ENCODE assay signal across 8 cellular contexts in genomic region chr7:137626469-137627067, GRCh38.
A peak's percentile ranks its signal among the peaks of the same experiment; 100 is the strongest.
DNase-seq lines count a peak whose midpoint lies in the region; ATAC-seq, FAIRE-seq and TF ChIP-seq lines count a peak whose summit lies in the region.

No MANE protein-coding gene starts in this region.

- no peak overlapping the region for H3K4me2 ChIP-seq in GM12878 (ENCODE audit: control insufficient read depth, insufficient read depth)

- no peak overlapping the region for H3K9ac ChIP-seq in GM12878 (ENCODE audit: control insufficient read depth, insufficient read depth, low read length)

- CTCF ChIA-PET in GM12878 (lab: Yijun Ruan, JAX): interaction anchor here (0.6 to 4.6 kb wide), 35 partner anchors 10 to 832 kb away, joined by 3 to 48 read pairs (median 4); partner anchors contain the start of gene CREB3L2

- ATAC-seq in GM18858 (IDR thresholded peaks at IDR 0.05; ENCODE audit: unreplicated experiment) (peak; percentile 71), HG03064 (IDR thresholded peaks at IDR 0.05; ENCODE audit: low read depth, unreplicated experiment) (peak; percentile 81), GM12878 (peak; percentile 92), GM18520 (IDR thresholded peaks at IDR 0.05; ENCODE audit: unreplicated experiment) (no peak)

- RAD21 ChIA-PET in GM12878 (lab: Charles Lee; ENCODE audit: unreplicated experiment): interaction anchor here (1.2 to 2.0 kb wide), 4 partner anchors 9 to 35 kb away, joined by 3 to 5 read pairs (median 4); no protein-coding TSS in a partner anchor

- no peaks in the 10 kb centered on the region for H3K27me3 ChIP-seq in GM12878 (replicated peaks in 1 of 2; ENCODE audit: control insufficient read depth in 2 of 2, insufficient read depth in 2 of 2, low read length in 1 of 2)

- H3K9me3 ChIP-seq in GM12878 (replicated peaks; ENCODE audit: control insufficient read depth, insufficient read depth, low read length): no peaks in the 10 kb centered on the region

- no peak overlapping the region for H3K27ac ChIP-seq in GM12878 (ENCODE audit: control insufficient read depth, insufficient read depth)

- no peaks in the 10 kb centered on the region for H3K79me2 ChIP-seq in GM12878 (ENCODE audit: control insufficient read depth, insufficient read depth, low read length)

- in situ Hi-C loops in GM12878 (cut with MboI): no loop called here

- SMC1A ChIA-PET in GM12878 (lab: Charles Lee; ENCODE audit: uncharacterized antibody, unreplicated experiment): interaction anchor here (0.6 to 1.7 kb wide), 11 partner anchors 10 to 666 kb away, joined by 3 to 7 read pairs (median 4); no protein-coding TSS in a partner anchor

- POLR2A ChIA-PET in GM12878 (lab: Charles Lee): no interaction called here

- intact Hi-C loops in GM12878 (cut with micrococcal nuclease; ENCODE audit: unreplicated experiment): loop anchor here (2.0 kb wide), 1 partner anchor 20 kb away; no protein-coding TSS in a partner anchor

- WGBS in GM12878 (ENCODE audit: insufficient coverage, insufficient replicate concordance, low lambda C conversion rate, missing lambda C conversion rate): 12% methylated on average over 8 of the region's 8 CpGs

- no peak for TF ChIP-seq POLR2A in GM12878 (IDR thresholded peaks at IDR 0.05; ENCODE audit: low read depth, low read length)

- H2AFZ ChIP-seq in GM12878 (ENCODE audit: control insufficient read depth, low read depth, low read length): no peak overlapping the region

- BruUV-seq in GM12878 (replicated peaks; lab: Mats Ljungman, UMichigan): no TSS peak

- no peak for TF ChIP-seq EP300 in GM12878 (IDR thresholded peaks at IDR 0.05; ENCODE audit: borderline replicate concordance in 1 of 2, control insufficient read depth in 1 of 2, low read depth in 2 of 2, low read length in 2 of 2)

- H3K36me3 ChIP-seq in GM12878 (ENCODE audit: control insufficient read depth in 2 of 2, insufficient read depth in 2 of 2, low read length in 1 of 2): no peaks in the 10 kb centered on the region

- no peaks in the 10 kb centered on the region for H3K4me1 ChIP-seq in GM12878 (ENCODE audit: control insufficient read depth, insufficient read depth, low read length)

- peak; percentile 65 to 77 (median 76) for TF ChIP-seq CTCF in GM12878 (IDR thresholded peaks at IDR 0.05 in 2 of 3, conservative IDR thresholded peaks at IDR 0.05 in 1 of 3; ENCODE audit: control insufficient read depth in 2 of 3, extremely low read depth in 1 of 3, insufficient read depth in 1 of 3, low read depth in 3 of 3, low read length in 3 of 3)

- H4K20me1 ChIP-seq in GM12878 (ENCODE audit: control insufficient read depth, insufficient read depth): no peaks in the 10 kb centered on the region

- TF ChIP-seq RAD21 in GM12878 (IDR thresholded peaks at IDR 0.05; ENCODE audit: insufficient read depth, low read depth, low read length): peak; percentile 64

- peak; percentile 91 for DNase-seq in COLO829 (ENCODE audit: low spot score)
- DNase-seq in NCI-H774 (lab: John Stamatoyannopoulos, UW): peak; percentile 26
- DNase-seq in GM12878 (ENCODE audit: low read depth, low spot score): peak; percentile 12
- DNase-seq in islet precursor cell: peak; percentile 80
- DNase-seq in stimulated activated CD8-positive, alpha-beta memory T cell treated with anti-CD3 and anti-CD28 coated beads, Interleukin-7, amount 100 ng/mL, for 24 hours (ENCODE audit: low read depth): peak; percentile 15

- FAIRE-seq in GM12878 (lab: Jason Lieb, UNC): no peak

- no peak overlapping the region for H3K4me3 ChIP-seq in GM12878

TF ChIP-seq in GM12878, 131 proteins besides CTCF, POLR2A, EP300 and RAD21:
- TF ChIP-seq SMC3 (IDR thresholded peaks at IDR 0.05; ENCODE audit: borderline replicate concordance, low read length) (peak; percentile 62; the same call in 1 of the 2 replicates), YY1 (IDR thresholded peaks at IDR 0.05; ENCODE audit: low read depth, low read length) (peak; percentile 67)
- TF ChIP-seq, protein P1, sequence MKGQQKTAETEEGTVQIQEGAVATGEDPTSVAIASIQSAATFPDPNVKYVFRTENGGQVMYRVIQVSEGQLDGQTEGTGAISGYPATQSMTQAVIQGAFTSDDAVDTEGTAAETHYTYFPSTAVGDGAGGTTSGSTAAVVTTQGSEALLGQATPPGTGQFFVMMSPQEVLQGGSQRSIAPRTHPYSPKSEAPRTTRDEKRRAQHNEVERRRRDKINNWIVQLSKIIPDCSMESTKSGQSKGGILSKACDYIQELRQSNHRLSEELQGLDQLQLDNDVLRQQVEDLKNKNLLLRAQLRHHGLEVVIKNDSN (IDR thresholded peaks at IDR 0.05; ENCODE audit: borderline replicate concordance, extremely low read length, insufficient read depth, low read depth, low read length): no peak
TF ChIP-seq in GM12878: peak in this region for 2.

Comparison
In these comparisons a context has a peak if more than half of its experiments do, and no peak if none do; other contexts are left out.
1. DNase-seq: peak in every context shown above with its lines; median percentile 91 in COLO829; 80 in islet precursor cell; 26 in NCI-H774; 15 in stimulated activated CD8-positive, alpha-beta memory T cell treated with anti-CD3 and anti-CD28 coated beads, Interleukin-7, amount 100 ng/mL, for 24 hours; 12 in GM12878.